8 cellular contexts compared by ENCODE assay signal in the genomic region with DNA sequence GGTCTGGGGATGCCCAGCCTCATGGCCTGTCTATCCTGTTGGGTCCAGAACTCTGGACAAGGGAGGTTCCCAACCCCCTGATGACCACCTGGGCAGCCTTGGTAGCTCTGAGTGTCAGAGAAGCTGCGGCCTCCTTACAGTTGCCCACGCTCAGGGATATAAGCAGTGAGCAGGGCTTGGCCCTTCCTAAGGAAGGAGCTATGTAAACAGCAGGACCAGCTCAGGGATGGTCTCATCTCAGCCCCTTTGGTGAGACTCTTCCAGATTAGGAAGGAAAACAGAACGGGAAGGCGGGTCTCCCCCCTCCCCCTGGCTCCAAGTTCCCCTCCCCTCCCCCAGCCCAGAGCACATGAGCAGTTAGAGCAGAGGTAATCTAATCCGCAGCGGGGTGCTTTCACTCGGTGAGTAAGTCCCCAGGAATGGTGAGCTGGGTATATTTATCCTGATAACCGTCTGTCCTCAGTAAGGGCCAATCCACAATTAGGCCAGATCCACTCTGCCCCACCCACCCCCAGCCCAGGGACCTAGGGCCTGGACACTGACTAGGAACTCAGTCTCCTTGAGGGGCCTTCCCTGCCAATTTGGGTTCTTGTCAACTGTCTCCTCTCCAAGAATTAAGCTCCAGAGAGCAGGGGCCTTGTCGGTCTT. TPM values are rescaled to one million over a fixed set of nuclear protein-coding genes. Genes with fewer than 3 reads are reported as not detected.
DNase-seq lines count a peak whose midpoint lies in the region; ATAC-seq and TF ChIP-seq lines count a peak whose summit lies in the region.

No MANE protein-coding gene starts in this region.

- TF ChIP-seq CTCF in progenitor cell of endocrine pancreas (IDR thresholded peaks at IDR 0.05; ENCODE audit: unreplicated experiment), result no peak
- TF ChIP-seq CTCF in GM20000 (IDR thresholded peaks at IDR 0.05; ENCODE audit: extremely low read depth, missing control alignments), result no peak

- intact Hi-C loops in Right ventricle myocardium inferior (cut with DNase I), result no loop called here

- peak; percentile 88 for DNase-seq in AG08396 (ENCODE audit: low spot score)
- peak; percentile 94 for DNase-seq in HS-27A (ENCODE audit: low read depth)
- DNase-seq in activated CD8-positive, alpha-beta T cell treated with anti-CD3 and anti-CD28 coated beads, Interleukin-2, amount 10 ng/mL, durations not matched to agents 7 days and 5 days, result no peak
- DNase-seq in Right ventricle myocardium inferior (ENCODE audit: missing footprints), result peak; percentile 77
- DNase-seq in progenitor cell of endocrine pancreas (ENCODE audit: low spot score, unreplicated experiment), result no peak
- DNase-seq in SKM-1 treated with dmso at 0.1 percent for 144 hours (lab: John Stamatoyannopoulos, UW; ENCODE audit: unreplicated experiment), result no peak
- no peak for DNase-seq in stimulated activated CD4-positive, alpha-beta T cell treated with anti-CD3 and anti-CD28 coated beads, Interleukin-4, amount 100 ng/mL, for 24 hours
- DNase-seq in GM20000 (ENCODE audit: low spot score), result no peak

- no peaks in the 10 kb centered on the region for H3K27me3 Mint-ChIP-seq in activated CD8-positive, alpha-beta T cell treated with anti-CD3 and anti-CD28 coated beads, Interleukin-2, amount 10 ng/mL, durations not matched to agents 7 days and 5 days (ENCODE audit: low read depth)
- H3K27me3 Mint-ChIP-seq in progenitor cell of endocrine pancreas, result no peaks in the 10 kb centered on the region

- H3K27ac Mint-ChIP-seq in activated CD8-positive, alpha-beta T cell treated with anti-CD3 and anti-CD28 coated beads, Interleukin-2, amount 10 ng/mL, durations not matched to agents 7 days and 5 days, result peak overlapping the region; percentile 85
- H3K27ac Mint-ChIP-seq in progenitor cell of endocrine pancreas, result peak overlapping the region; percentile 98

- POLR2A ChIA-PET in activated CD8-positive, alpha-beta T cell treated with anti-CD3 and anti-CD28 coated beads, Interleukin-2, amount 10 ng/mL, durations not matched to agents 7 days and 5 days (lab: Charles Lee), result interaction anchor here (0.6 to 14.6 kb wide), 10 partner anchors 9 to 61 kb away, joined by 3 to 329 read pairs (median 8); a partner anchor contains a TSS

- no peaks in the 10 kb centered on the region for H3K9me3 Mint-ChIP-seq in activated CD8-positive, alpha-beta T cell treated with anti-CD3 and anti-CD28 coated beads, Interleukin-2, amount 10 ng/mL, durations not matched to agents 7 days and 5 days (ENCODE audit: insufficient read depth)
- H3K9me3 Mint-ChIP-seq in progenitor cell of endocrine pancreas (ENCODE audit: low read depth), result no peaks in the 10 kb centered on the region

- CTCF ChIA-PET in activated CD8-positive, alpha-beta T cell treated with anti-CD3 and anti-CD28 coated beads, Interleukin-2, amount 10 ng/mL, durations not matched to agents 7 days and 5 days (lab: Charles Lee), result interaction anchor here (1.0 to 9.6 kb wide), 6 partner anchors 9 to 72 kb away, joined by 5 to 922 read pairs (median 52); a partner anchor contains a TSS

- peaks cover 12% of the 10 kb centered on the region for H3K36me3 Mint-ChIP-seq in activated CD8-positive, alpha-beta T cell treated with anti-CD3 and anti-CD28 coated beads, Interleukin-2, amount 10 ng/mL, durations not matched to agents 7 days and 5 days (ENCODE audit: low read depth)
- no peaks in the 10 kb centered on the region for H3K36me3 Mint-ChIP-seq in progenitor cell of endocrine pancreas (ENCODE audit: insufficient read depth)

- H3K4me3 Mint-ChIP-seq in activated CD8-positive, alpha-beta T cell treated with anti-CD3 and anti-CD28 coated beads, Interleukin-2, amount 10 ng/mL, durations not matched to agents 7 days and 5 days, result peak overlapping the region; percentile 62
- no peak overlapping the region for H3K4me3 Mint-ChIP-seq in progenitor cell of endocrine pancreas (ENCODE audit: low read depth)

- peaks cover 94% of the 10 kb centered on the region for H3K4me1 Mint-ChIP-seq in activated CD8-positive, alpha-beta T cell treated with anti-CD3 and anti-CD28 coated beads, Interleukin-2, amount 10 ng/mL, durations not matched to agents 7 days and 5 days (ENCODE audit: low read depth)
- H3K4me1 Mint-ChIP-seq in progenitor cell of endocrine pancreas (ENCODE audit: low read depth), result peaks cover 94% of the 10 kb centered on the region

- no peak for ATAC-seq in activated CD8-positive, alpha-beta T cell treated with anti-CD3 and anti-CD28 coated beads, Interleukin-2, amount 10 ng/mL, durations not matched to agents 7 days and 5 days
- ATAC-seq in Right ventricle myocardium inferior, result peak; percentile 61

RNA-seq across cellular contexts. Expression of a gene that starts 29.5 kb away (rescaled TPM):
- total RNA-seq in activated CD8-positive, alpha-beta T cell treated with anti-CD3 and anti-CD28 coated beads, Interleukin-2, amount 10 ng/mL, durations not matched to agents 7 days and 5 days, result 1,000 to 10,000 TPM; 2,051 to 2,121 TPM
- total RNA-seq in Right ventricle myocardium inferior (892 TPM), progenitor cell of endocrine pancreas (2,127 and 2,195 TPM in 2 replicates)

RNA-seq across cellular contexts. Expression of a gene that starts 35.1 kb away (rescaled TPM):
- 100 to 1,000 TPM; 123 to 127 TPM for total RNA-seq in activated CD8-positive, alpha-beta T cell treated with anti-CD3 and anti-CD28 coated beads, Interleukin-2, amount 10 ng/mL, durations not matched to agents 7 days and 5 days
- total RNA-seq in Right ventricle myocardium inferior, result 63.7 TPM
- total RNA-seq in progenitor cell of endocrine pancreas, result 71.4 and 71.8 TPM in 2 replicates

RNA-seq across cellular contexts. Expression of a gene that starts 35.9 kb away (rescaled TPM):
- total RNA-seq in activated CD8-positive, alpha-beta T cell treated with anti-CD3 and anti-CD28 coated beads, Interleukin-2, amount 10 ng/mL, durations not matched to agents 7 days and 5 days, result 100 to 1,000 TPM; 109 to 112 TPM
- total RNA-seq in Right ventricle myocardium inferior (35.7 TPM), progenitor cell of endocrine pancreas (117 and 131 TPM in 2 replicates)

Comparison
In these comparisons a context has a peak if more than half of its experiments do, and no peak if none do; other contexts are left out.
1. DNase-seq: peak in AG08396 (single experiment), HS-27A (single experiment) and Right ventricle myocardium inferior (single experiment); none in activated CD8-positive, alpha-beta T cell treated with anti-CD3 and anti-CD28 coated beads, Interleukin-2, amount 10 ng/mL, durations not matched to agents 7 days and 5 days (single experiment), progenitor cell of endocrine pancreas (single experiment), SKM-1 treated with dmso at 0.1 percent for 144 hours (single experiment), stimulated activated CD4-positive, alpha-beta T cell treated with anti-CD3 and anti-CD28 coated beads, Interleukin-4, amount 100 ng/mL, for 24 hours (single experiment) and GM20000 (single experiment).